In genomic region chr6:12110523-12111154, GRCh38 we compare ENCODE assay signal across 22 cellular contexts.
DNase-seq lines count a peak whose midpoint lies in the region; ATAC-seq, FAIRE-seq and TF ChIP-seq lines count a peak whose summit lies in the region.
"Had no signal": no experiment of that assay in that cellular context is flagged by ENCODE, and none has a peak within 500 bp of the region (broad histone marks: within the 10 kb centered on the region; RNA-seq: fewer than 3 reads in every experiment).

No MANE protein-coding gene starts in this region.

- intact Hi-C loops in activated CD4-positive, alpha-beta T cell treated with anti-CD3 and anti-CD28 coated beads for 36 hours (cut with DNase I, micrococcal nuclease), result no loop called here
- intact Hi-C loops in spleen (cut with DNase I; ENCODE audit: low total_unique reads), result no loop called here

- no peaks in the 10 kb centered on the region for H3K27me3 Mint-ChIP-seq in activated CD4-positive, alpha-beta T cell treated with anti-CD3 and anti-CD28 coated beads for 36 hours
- no peaks in the 10 kb centered on the region for H3K27me3 Mint-ChIP-seq in T-helper 17 cell
- no peaks in the 10 kb centered on the region for H3K27me3 Mint-ChIP-seq in memory B cell

- no peak overlapping the region for H3K4me3 ChIP-seq in coronary artery
- H3K4me3 ChIP-seq in spleen, result no peak overlapping the region
- H3K4me3 ChIP-seq: GM23248, MG63 had no signal

- H3K4me1 Mint-ChIP-seq in activated CD4-positive, alpha-beta T cell treated with anti-CD3 and anti-CD28 coated beads for 36 hours, result peaks cover 52% of the 10 kb centered on the region
- H3K4me1 Mint-ChIP-seq in T-helper 17 cell, result peaks cover 43% of the 10 kb centered on the region
- peaks cover 33% of the 10 kb centered on the region for H3K4me1 Mint-ChIP-seq in memory B cell
- H3K4me1 Mint-ChIP-seq: brain, nephron had no signal

- FAIRE-seq in GM18507 (lab: Jason Lieb, UNC), result peak; percentile 71
- FAIRE-seq: islet of Langerhans, small intestine had no signal

- no peak for DNase-seq in activated CD4-positive, alpha-beta T cell treated with anti-CD3 and anti-CD28 coated beads for 36 hours
- no peak for DNase-seq in activated CD4-positive, alpha-beta T cell treated with anti-CD3 and anti-CD28 coated beads for 1 hour
- DNase-seq in GM18507 (ENCODE audit: extremely low spot score, insufficient read length, low read depth) (no peak), T-helper 17 cell (no peak), memory B cell (ENCODE audit: low spot score in 2 of 2) (no peak), coronary artery (ENCODE audit: low spot score) (no peak), spleen (no peak)
- DNase-seq: BE2C; cortex of kidney; GDM1; GM23248; mammary epithelial cell; MG63; NCI-H1694; NCI-H226; small intestine; stimulated activated CD4-positive, alpha-beta T cell treated with anti-CD3 and anti-CD28 coated beads, Interleukin-4, amount 100 ng/mL, for 24 hours had no signal

- peak overlapping the region; percentile 26 for H3K27ac Mint-ChIP-seq in activated CD4-positive, alpha-beta T cell treated with anti-CD3 and anti-CD28 coated beads for 36 hours
- H3K27ac Mint-ChIP-seq in T-helper 17 cell, result peak overlapping the region; percentile 89
- H3K27ac Mint-ChIP-seq in memory B cell, result peak overlapping the region; percentile 25
- H3K27ac Mint-ChIP-seq: nephron had no signal

- H3K9me3 ChIP-seq in T-helper 17 cell (ENCODE audit: control insufficient read depth, low read length, poor library complexity, severe bottlenecking) (no peaks in the 10 kb centered on the region), spleen (peaks cover 0 to under 1% (median 0%) of the 10 kb centered on the region in 8 donors)
- H3K9me3 ChIP-seq: BE2C, MG63 had no signal

- CTCF ChIA-PET in activated CD4-positive, alpha-beta T cell treated with anti-CD3 and anti-CD28 coated beads for 36 hours (lab: Charles Lee), result interaction anchor here (0.5 to 1.0 kb wide), 3 partner anchors 17 to 410 kb away, joined by 3 to 5 read pairs (median 3); no protein-coding TSS in a partner anchor

- TF ChIP-seq CTCF in coronary artery (IDR thresholded peaks at IDR 0.05), result no peak
- no peak for TF ChIP-seq CTCF in spleen (IDR thresholded peaks at IDR 0.05 in 8 of 11, conservative IDR thresholded peaks at IDR 0.05 in 3 of 11)

- peaks cover 60% of the 10 kb centered on the region for H3K36me3 Mint-ChIP-seq in activated CD4-positive, alpha-beta T cell treated with anti-CD3 and anti-CD28 coated beads for 36 hours (ENCODE audit: low read depth)
- H3K36me3 Mint-ChIP-seq in T-helper 17 cell (ENCODE audit: low read depth) (peaks cover 6% of the 10 kb centered on the region), memory B cell (peaks cover 11% of the 10 kb centered on the region)

- H3K36me3 ChIP-seq in spleen, result peaks cover 0 to 40% (median 0%) of the 10 kb centered on the region in 6 donors
- H3K36me3 ChIP-seq: BE2C had no signal

- peaks cover 6 to 39% (median 24%) of the 10 kb centered on the region in 6 donors for H3K4me1 ChIP-seq in spleen

- H3K9me3 Mint-ChIP-seq in activated CD4-positive, alpha-beta T cell treated with anti-CD3 and anti-CD28 coated beads for 36 hours (ENCODE audit: low read depth), result no peaks in the 10 kb centered on the region
- H3K9me3 Mint-ChIP-seq in memory B cell, result no peaks in the 10 kb centered on the region
- H3K9me3 Mint-ChIP-seq: nephron had no signal

- peak; percentile 31 for ATAC-seq in activated CD4-positive, alpha-beta T cell treated with anti-CD3 and anti-CD28 coated beads for 36 hours
- ATAC-seq in T-helper 17 cell, result peak; percentile 76
- no peak for ATAC-seq in memory B cell (ENCODE audit: low read depth)
- no peak for ATAC-seq in GM19452 (IDR thresholded peaks at IDR 0.05; ENCODE audit: unreplicated experiment)

- H3K27me3 ChIP-seq in spleen (replicated peaks in 1 of 7), result no peaks in the 10 kb centered on the region
- H3K27me3 ChIP-seq: BE2C, MG63 had no signal

- no peak for TF ChIP-seq POLR2A in spleen (IDR thresholded peaks at IDR 0.05)

- 49 to 63% (median 54%) methylated on average over 3 of the region's 3 CpGs for WGBS in spleen, 5 donors

- no peak overlapping the region for H3K4me3 Mint-ChIP-seq in activated CD4-positive, alpha-beta T cell treated with anti-CD3 and anti-CD28 coated beads for 36 hours
- H3K4me3 Mint-ChIP-seq in T-helper 17 cell (peak overlapping the region; percentile 39), memory B cell (no peak overlapping the region)
- H3K4me3 Mint-ChIP-seq: brain, nephron had no signal

- H3K27ac ChIP-seq in coronary artery (no peak overlapping the region), spleen (no peak overlapping the region)
- H3K27ac ChIP-seq: 22Rv1, GM23248 had no signal

- POLR2A ChIA-PET in activated CD4-positive, alpha-beta T cell treated with anti-CD3 and anti-CD28 coated beads for 36 hours (lab: Charles Lee), result interaction anchor here (0.7 kb wide), 1 partner anchor 173 kb away, joined by 3 read pairs; no protein-coding TSS in a partner anchor

Comparison
In these comparisons a context has a peak if more than half of its experiments do, and no peak if none do; other contexts are left out.
1. ATAC-seq: peak in activated CD4-positive, alpha-beta T cell treated with anti-CD3 and anti-CD28 coated beads for 36 hours (single experiment) and T-helper 17 cell (single experiment); none in memory B cell (single experiment) and GM19452 (single experiment).
2. H3K27ac Mint-ChIP-seq: peak in every context shown above with its lines; median percentile 89 in T-helper 17 cell; 26 in activated CD4-positive, alpha-beta T cell treated with anti-CD3 and anti-CD28 coated beads for 36 hours; 25 in memory B cell.